Comparison of ENCODE assay signal across 8 cellular contexts in the genomic region with DNA sequence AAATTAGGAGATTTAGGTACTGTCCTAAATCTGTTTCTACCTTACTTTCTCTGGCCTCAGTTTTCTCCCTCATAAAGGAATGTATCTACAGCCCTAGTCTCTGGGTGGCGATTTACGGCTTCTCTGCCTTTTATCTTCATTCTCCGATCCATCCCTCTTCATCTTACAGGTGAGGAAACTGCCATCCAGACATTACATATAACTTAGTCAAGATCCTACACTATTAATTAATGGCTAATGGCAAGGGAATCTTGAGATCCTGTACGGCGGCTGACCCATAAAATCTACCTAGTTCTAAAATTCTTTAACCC. TPM values are rescaled to one million over a fixed set of nuclear protein-coding genes. Genes with fewer than 3 reads are reported as not detected.
A peak's percentile ranks its signal among the peaks of the same experiment; 100 is the strongest.
DNase-seq lines count a peak whose midpoint lies in the region; ATAC-seq and TF ChIP-seq lines count a peak whose summit lies in the region.

No MANE protein-coding gene starts in this region.

- H3K4me3 ChIP-seq in BLaER1 treated with 17β-estradiol and CSF1 and Interleukin-3, amounts not matched to agents 10 nM and 100 nM: peak overlapping the region; percentile 74 to 98 (median 90)

- peaks cover 12% of the 10 kb centered on the region for H3K27me3 Mint-ChIP-seq in central memory CD8-positive, alpha-beta T cell
- H3K27me3 Mint-ChIP-seq in natural killer cell (ENCODE audit: low read depth in 2 of 2): peaks cover 0 to 5% of the 10 kb centered on the region in 2 donors

- peaks cover 0 to 16% (median 10%) of the 10 kb centered on the region in 11 experiments; a peak in 11 of 22 replicates for H4K20me1 ChIP-seq in BLaER1 treated with 17β-estradiol and CSF1 and Interleukin-3, amounts not matched to agents 10 nM and 100 nM

- peak overlapping the region; percentile 98 for H3K27ac Mint-ChIP-seq in central memory CD8-positive, alpha-beta T cell (ENCODE audit: low read depth)
- peak overlapping the region; percentile 98 to 99 for H3K27ac Mint-ChIP-seq in natural killer cell

- H3K4me2 ChIP-seq in BLaER1 treated with 17β-estradiol and CSF1 and Interleukin-3, amounts not matched to agents 10 nM and 100 nM: peak overlapping the region; percentile 59 to 95 (median 79)

- H3K36me3 ChIP-seq in BLaER1 treated with 17β-estradiol and CSF1 and Interleukin-3, amounts not matched to agents 10 nM and 100 nM: peaks cover 17 to 34% (median 22%) of the 10 kb centered on the region in 11 experiments

- peaks cover 11% of the 10 kb centered on the region for H3K4me1 Mint-ChIP-seq in central memory CD8-positive, alpha-beta T cell
- peaks cover 30 to 31% of the 10 kb centered on the region in 2 donors for H3K4me1 Mint-ChIP-seq in natural killer cell

- H3K4me1 ChIP-seq in BLaER1 treated with 17β-estradiol and CSF1 and Interleukin-3, amounts not matched to agents 10 nM and 100 nM: peaks cover 10 to 39% (median 18%) of the 10 kb centered on the region in 10 experiments; a peak in 18 of 20 replicates

- no peaks in the 10 kb centered on the region for H3K9me3 Mint-ChIP-seq in central memory CD8-positive, alpha-beta T cell
- no peaks in the 10 kb centered on the region for H3K9me3 Mint-ChIP-seq in natural killer cell

- peak overlapping the region; percentile 89 to 97 (median 95) for H3K27ac ChIP-seq in BLaER1 treated with 17β-estradiol and CSF1 and Interleukin-3, amounts not matched to agents 10 nM and 100 nM

- intact Hi-C loops in natural killer cell (cut with micrococcal nuclease): loop anchor here (5.0 kb wide), 1 partner anchor 80 kb away; the partner anchor contains the start of gene BIRC6

- H3K4me3 Mint-ChIP-seq in central memory CD8-positive, alpha-beta T cell: peak overlapping the region; percentile 90
- peak overlapping the region; percentile 93 for H3K4me3 Mint-ChIP-seq in natural killer cell

- TF ChIP-seq CTCF in natural killer cell (IDR thresholded peaks at IDR 0.05) (no peak), GM10266 (IDR thresholded peaks at IDR 0.05; ENCODE audit: control insufficient read depth, insufficient read depth, low read depth, missing control alignments) (no peak)

- peaks cover 29% of the 10 kb centered on the region for H3K36me3 Mint-ChIP-seq in central memory CD8-positive, alpha-beta T cell (ENCODE audit: insufficient read depth)
- H3K36me3 Mint-ChIP-seq in natural killer cell: no peaks in the 10 kb centered on the region

- H3K9ac ChIP-seq in BLaER1 treated with 17β-estradiol and CSF1 and Interleukin-3, amounts not matched to agents 10 nM and 100 nM: peak overlapping the region; percentile 90 to 98 (median 97)

- no peaks in the 10 kb centered on the region for H3K9me3 ChIP-seq in BLaER1 treated with 17β-estradiol and CSF1 and Interleukin-3, amounts not matched to agents 10 nM and 100 nM (replicated peaks in 1 of 11)

- no peaks in the 10 kb centered on the region for H3K27me3 ChIP-seq in BLaER1 treated with 17β-estradiol and CSF1 and Interleukin-3, amounts not matched to agents 10 nM and 100 nM

- no peak for ATAC-seq in central memory CD8-positive, alpha-beta T cell (replicated peaks; ENCODE audit: extremely low read depth, poor library complexity, severe bottlenecking)
- ATAC-seq in natural killer cell (no peak), HG03108 (IDR thresholded peaks at IDR 0.05; ENCODE audit: unreplicated experiment) (no peak)

- peak; percentile 5 for DNase-seq in HK-2 (ENCODE audit: unreplicated experiment)
- no peak for DNase-seq in central memory CD8-positive, alpha-beta T cell (ENCODE audit: low spot score in 2 of 2)
- DNase-seq in natural killer cell: no peak
- DNase-seq in LoVo (ENCODE audit: low spot score): no peak
- DNase-seq in GM10266 (ENCODE audit: extremely low spot score): no peak
- DNase-seq in GDM1 (lab: John Stamatoyannopoulos, UW): no peak

RNA-seq across cellular contexts. Expression of gene YIPF4, which starts 0.4 kb away (rescaled TPM):
- 10 to 100 TPM; 17.9 to 34.9 (median 18.1) TPM for total RNA-seq in natural killer cell

RNA-seq across cellular contexts. Expression of gene NLRC4, which starts 12.6 kb away (rescaled TPM):
- under 1 TPM; 0.30 to 0.54 (median 0.36) TPM for total RNA-seq in natural killer cell
